In genomic region chr12:3289702-3290101, GRCh38 we compare ENCODE assay signal across 30 cellular contexts.
"Had no signal": no experiment of that assay in that cellular context is flagged by ENCODE, and none has a peak within 500 bp of the region (broad histone marks: within the 10 kb centered on the region; RNA-seq: fewer than 3 reads in every experiment).

No MANE protein-coding gene starts in this region.

- H3K27ac Mint-ChIP-seq: immature natural killer cell; naive B cell; natural killer cell; nephron progenitor cell; neural progenitor cell; stimulated activated effector memory CD8-positive, alpha-beta T cell treated with anti-CD3 and anti-CD28 coated beads, Interleukin-12 subunit alpha, Interleukin-12 subunit beta, amount 100 ng/mL, for 72 hours; stimulated activated naive CD8-positive, alpha-beta T cell treated with anti-CD3 and anti-CD28 coated beads, Interleukin-15, Interleukin-2, amounts not matched to agents 100 ng/mL and 50 ng/mL, for 24 hours had no signal

- H3K4me1 ChIP-seq: left lung, lower lobe of right lung, prostate gland, suprapubic skin, upper lobe of right lung had no signal

- H3K36me3 ChIP-seq: left lung, lower lobe of right lung, neural progenitor cell, neutrophil, pancreas, prostate gland, upper lobe of right lung had no signal

- H2AFZ ChIP-seq: neural progenitor cell had no signal

- H3K4me2 ChIP-seq: neural progenitor cell had no signal

- H3K27me3 Mint-ChIP-seq: stimulated activated naive CD8-positive, alpha-beta T cell treated with anti-CD3 and anti-CD28 coated beads, Interleukin-15, Interleukin-2, amounts not matched to agents 100 ng/mL and 50 ng/mL, for 24 hours had no signal

- H3K27ac ChIP-seq: left lung, lower lobe of right lung, neural progenitor cell, neutrophil, pancreas, spleen, suprapubic skin, thoracic aorta, tibial artery, upper lobe of right lung had no signal

- H3K36me3 Mint-ChIP-seq: immature natural killer cell; naive B cell; natural killer cell; neural progenitor cell; stimulated activated effector memory CD8-positive, alpha-beta T cell treated with anti-CD3 and anti-CD28 coated beads, Interleukin-12 subunit alpha, Interleukin-12 subunit beta, amount 100 ng/mL, for 72 hours had no signal

- H3K27me3 ChIP-seq: neural progenitor cell, pancreas, suprapubic skin, tibial artery, upper lobe of right lung had no signal

- ATAC-seq: left colon; left lung; lower lobe of right lung; natural killer cell; right cardiac atrium; sciatic nerve; stimulated activated effector memory CD8-positive, alpha-beta T cell treated with anti-CD3 and anti-CD28 coated beads, Interleukin-12 subunit alpha, Interleukin-12 subunit beta, amount 100 ng/mL, for 72 hours; upper lobe of right lung had no signal

- H3K4me3 Mint-ChIP-seq: immature natural killer cell; naive B cell; natural killer cell; nephron progenitor cell; neural progenitor cell; stimulated activated effector memory CD8-positive, alpha-beta T cell treated with anti-CD3 and anti-CD28 coated beads, Interleukin-12 subunit alpha, Interleukin-12 subunit beta, amount 100 ng/mL, for 72 hours; stimulated activated naive CD8-positive, alpha-beta T cell treated with anti-CD3 and anti-CD28 coated beads, Interleukin-15, Interleukin-2, amounts not matched to agents 100 ng/mL and 50 ng/mL, for 24 hours had no signal

- H3K4me1 Mint-ChIP-seq: immature natural killer cell, naive B cell, natural killer cell had no signal

- H3K9me3 Mint-ChIP-seq: immature natural killer cell; naive B cell; natural killer cell; nephron progenitor cell; neural progenitor cell; stimulated activated effector memory CD8-positive, alpha-beta T cell treated with anti-CD3 and anti-CD28 coated beads, Interleukin-12 subunit alpha, Interleukin-12 subunit beta, amount 100 ng/mL, for 72 hours; stimulated activated naive CD8-positive, alpha-beta T cell treated with anti-CD3 and anti-CD28 coated beads, Interleukin-15, Interleukin-2, amounts not matched to agents 100 ng/mL and 50 ng/mL, for 24 hours had no signal

- H3K9me3 ChIP-seq: left lung, lower lobe of right lung, neutrophil, pancreas, prostate gland, spleen, suprapubic skin, thoracic aorta, tibial artery, upper lobe of right lung had no signal

- H3K9ac ChIP-seq: neural progenitor cell had no signal

- DNase-seq: hypothalamus; immature natural killer cell; kidney; left colon; left lung; lower lobe of right lung; mammary epithelial cell; mesenchymal stem cell; naive B cell; natural killer cell; nephron progenitor cell; pancreas; posterior cingulate gyrus; retina; right cardiac atrium; small intestine; spleen; stimulated activated CD4-positive, alpha-beta T cell treated with anti-CD3 and anti-CD28 coated beads, Interleukin-4, amount 100 ng/mL, for 24 hours; stimulated activated naive CD4-positive, alpha-beta T cell; tibial artery; trophoblast cell; upper lobe of right lung had no signal

- H3K4me3 ChIP-seq: left lung, lower lobe of right lung, neural progenitor cell, pancreas, prostate gland, spleen, suprapubic skin, thoracic aorta, tibial artery, upper lobe of right lung had no signal
